26 cellular contexts compared by ENCODE assay signal in genomic region chr10:65416094-65416493, GRCh38.
"Had no signal": no experiment of that assay in that cellular context is flagged by ENCODE, and none has a peak within 500 bp of the region (broad histone marks: within the 10 kb centered on the region; RNA-seq: fewer than 3 reads in every experiment).

No MANE protein-coding gene starts in this region.

- H3K79me2 ChIP-seq: parathyroid adenoma had no signal

- H3K27ac ChIP-seq: adrenal gland, epithelial cell of prostate, esophagus squamous epithelium, gastrocnemius medialis, left ventricle myocardium inferior, parathyroid adenoma, psoas muscle, spleen, thoracic aorta, uterus had no signal

- H3K9me3 ChIP-seq: adrenal gland, gastrocnemius medialis, psoas muscle, thoracic aorta, uterus had no signal

- FAIRE-seq: islet of Langerhans had no signal

- H3K27me3 ChIP-seq: adrenal gland, esophagus squamous epithelium, gastrocnemius medialis, spleen, uterus had no signal

- H3K4me1 ChIP-seq: adrenal gland, esophagus squamous epithelium, gastrocnemius medialis, left ventricle myocardium inferior, parathyroid adenoma, psoas muscle, spleen, uterus had no signal

- DNase-seq: activated CD4-positive, alpha-beta T cell treated with anti-CD3 and anti-CD28 coated beads for 36 hours; activated CD4-positive, CD25-positive, alpha-beta regulatory T cell; activated naive CD4-positive, alpha-beta T cell treated with Interleukin-2 at 50 U/mL for 16 hours; activated naive CD8-positive, alpha-beta T cell treated with anti-CD3 and anti-CD28 coated beads for 36 hours; activated T-cell treated with anti-CD3 and anti-CD28 coated beads for 4 hours; activated T-cell treated with anti-CD3 and anti-CD28 coated beads, Interleukin-2, amount 50 U/mL, for 72 hours; adrenal gland; aorta; caudate nucleus; effector CD4-positive, alpha-beta T cell; esophagus squamous epithelium; gastrocnemius medialis; glutamatergic neuron; left ventricle myocardium inferior; naive thymus-derived CD8-positive, alpha-beta T cell; nucleus accumbens; psoas muscle; spleen; stimulated activated naive CD8-positive, alpha-beta T cell treated with anti-CD3 and anti-CD28 coated beads, Interleukin-15, Interleukin-2, amounts not matched to agents 100 U/mL and 50 U/mL, for 24 hours; trophoblast cell; uterus had no signal

- H3K36me3 ChIP-seq: adrenal gland, esophagus squamous epithelium, gastrocnemius medialis, left ventricle myocardium inferior, spleen, thoracic aorta, uterus had no signal

- H3K4me3 ChIP-seq: adrenal gland, esophagus squamous epithelium, gastrocnemius medialis, left ventricle myocardium inferior, lung, psoas muscle, spleen, thoracic aorta, uterus had no signal

- H2AFZ ChIP-seq: parathyroid adenoma had no signal

- H3K9ac ChIP-seq: parathyroid adenoma had no signal

- ATAC-seq: activated CD4-positive, alpha-beta T cell treated with anti-CD3 and anti-CD28 coated beads for 36 hours; activated T-cell treated with anti-CD3 and anti-CD28 coated beads, Interleukin-2, amount 50 U/mL, for 72 hours; gastrocnemius medialis; naive thymus-derived CD8-positive, alpha-beta T cell; psoas muscle; stimulated activated naive CD8-positive, alpha-beta T cell treated with anti-CD3 and anti-CD28 coated beads, Interleukin-15, Interleukin-2, amounts not matched to agents 100 U/mL and 50 U/mL, for 24 hours had no signal
